Comparison of ENCODE assay signal across 23 cellular contexts in genomic region chr10:83144461-83144860, GRCh38.
DNase-seq lines count a peak whose midpoint lies in the region; ATAC-seq, FAIRE-seq and TF ChIP-seq lines count a peak whose summit lies in the region.
"Had no signal": no experiment of that assay in that cellular context is flagged by ENCODE, and none has a peak within 500 bp of the region (broad histone marks: within the 10 kb centered on the region; RNA-seq: fewer than 3 reads in every experiment).

No MANE protein-coding gene starts in this region.

- no peak overlapping the region for H3K9ac ChIP-seq in kidney (ENCODE audit: low read length in 2 of 2)
- H3K9ac ChIP-seq: BLaER1 treated with 17β-estradiol and CSF1 and Interleukin-3, amounts not matched to agents 10 nM and 100 nM had no signal

- no peak for ATAC-seq in WTC11
- ATAC-seq in stimulated activated naive B cell treated with anti-CD40 and anti-IgM and Interleukin-4, amounts not matched to agents 10 μg/mL and 1 μg/mL and 100 μg/mL, for 72 hours (replicated peaks): no peak
- ATAC-seq: A549; CD8-positive, alpha-beta T cell had no signal

- no peak overlapping the region for H3K4me3 ChIP-seq in kidney (ENCODE audit: low read length in 2 of 2)
- H3K4me3 ChIP-seq: A549; BLaER1 treated with 17β-estradiol and CSF1 and Interleukin-3, amounts not matched to agents 10 nM and 100 nM had no signal

- FAIRE-seq in G401.6 (lab: Jason Lieb, UNC) (peak; percentile 50), endometrium (lab: Jason Lieb, UNC) (peak; percentile 61), kidney (lab: Jason Lieb, UNC) (peak; percentile 75)
- FAIRE-seq: A549, D721Med, GM12891, GM18507 had no signal

- no peaks in the 10 kb centered on the region for H3K9me3 Mint-ChIP-seq in WTC11
- H3K9me3 Mint-ChIP-seq in stimulated activated naive B cell treated with anti-CD40 and anti-IgM and Interleukin-4, amounts not matched to agents 10 μg/mL and 1 μg/mL and 100 μg/mL, for 72 hours: peaks cover 4 to 5% of the 10 kb centered on the region in 2 donors
- H3K9me3 Mint-ChIP-seq: CD4-positive, alpha-beta T cell had no signal

- no peaks in the 10 kb centered on the region for H3K9me3 ChIP-seq in kidney (ENCODE audit: control insufficient read depth in 1 of 2, low read length in 2 of 2)
- H3K9me3 ChIP-seq: A549; BLaER1 treated with 17β-estradiol and CSF1 and Interleukin-3, amounts not matched to agents 10 nM and 100 nM; Caco-2 had no signal

- no peak overlapping the region for H3K27ac ChIP-seq in kidney (ENCODE audit: low read depth in 2 of 2, low read length in 2 of 2)
- H3K27ac ChIP-seq: A549; BLaER1 treated with 17β-estradiol and CSF1 and Interleukin-3, amounts not matched to agents 10 nM and 100 nM; C4-2B had no signal

- no peak overlapping the region for H3K27ac Mint-ChIP-seq in WTC11
- no peak overlapping the region for H3K27ac Mint-ChIP-seq in stimulated activated naive B cell treated with anti-CD40 and anti-IgM and Interleukin-4, amounts not matched to agents 10 μg/mL and 1 μg/mL and 100 μg/mL, for 72 hours
- H3K27ac Mint-ChIP-seq: B cell; CD4-positive, alpha-beta T cell; CD8-positive, alpha-beta T cell had no signal

- POLR2A ChIA-PET in WTC11 (lab: Charles Lee): no interaction called here

- TF ChIP-seq CTCF in WTC11 (IDR thresholded peaks at IDR 0.05) (no peak), kidney (IDR thresholded peaks at IDR 0.05; ENCODE audit: borderline replicate concordance, extremely low read depth, insufficient read depth) (no peak)

- H3K4me3 Mint-ChIP-seq in WTC11: no peak overlapping the region
- no peak overlapping the region for H3K4me3 Mint-ChIP-seq in stimulated activated naive B cell treated with anti-CD40 and anti-IgM and Interleukin-4, amounts not matched to agents 10 μg/mL and 1 μg/mL and 100 μg/mL, for 72 hours
- H3K4me3 Mint-ChIP-seq: B cell; CD4-positive, alpha-beta T cell; CD8-positive, alpha-beta T cell had no signal

- intact Hi-C loops in kidney (cut with DNase I): no loop called here

- H3K36me3 Mint-ChIP-seq in WTC11: no peaks in the 10 kb centered on the region
- no peaks in the 10 kb centered on the region for H3K36me3 Mint-ChIP-seq in stimulated activated naive B cell treated with anti-CD40 and anti-IgM and Interleukin-4, amounts not matched to agents 10 μg/mL and 1 μg/mL and 100 μg/mL, for 72 hours
- H3K36me3 Mint-ChIP-seq: CD8-positive, alpha-beta T cell had no signal

- CTCF ChIA-PET in WTC11 (lab: Charles Lee): no interaction called here

- DNase-seq in WTC11 (ENCODE audit: low spot score) (no peak), kidney (no peak), NCI-H748 treated with DMSO at 0.1 percent for 48 hours (lab: John Stamatoyannopoulos, UW) (no peak), GF-D8 (lab: John Stamatoyannopoulos, UW) (no peak), ureter (ENCODE audit: low spot score) (no peak)
- DNase-seq in stimulated activated naive B cell treated with anti-CD40 and anti-IgM and Interleukin-4, amounts not matched to agents 10 μg/mL and 1 μg/mL and 100 μg/mL, for 72 hours: no peak
- DNase-seq: 8988T; AML-193; Caco-2; Calu3; CD4-positive, alpha-beta T cell; CD8-positive, alpha-beta T cell; DMS79 treated with DMSO at 0.1 percent for 48 hours; GDM1 had no signal

- no peaks in the 10 kb centered on the region for H3K4me1 Mint-ChIP-seq in WTC11
- no peaks in the 10 kb centered on the region for H3K4me1 Mint-ChIP-seq in stimulated activated naive B cell treated with anti-CD40 and anti-IgM and Interleukin-4, amounts not matched to agents 10 μg/mL and 1 μg/mL and 100 μg/mL, for 72 hours
- H3K4me1 Mint-ChIP-seq: B cell had no signal

- H3K4me1 ChIP-seq in kidney (ENCODE audit: control insufficient read depth in 1 of 2, insufficient read depth in 1 of 2, low read depth in 1 of 2, low read length in 2 of 2): no peaks in the 10 kb centered on the region
- H3K4me1 ChIP-seq: A549; BLaER1 treated with 17β-estradiol and CSF1 and Interleukin-3, amounts not matched to agents 10 nM and 100 nM; Caco-2 had no signal

- H3K36me3 ChIP-seq in kidney (ENCODE audit: control insufficient read depth in 1 of 2, insufficient read depth in 2 of 2, low read length in 2 of 2): no peaks in the 10 kb centered on the region
- H3K36me3 ChIP-seq: BLaER1 treated with 17β-estradiol and CSF1 and Interleukin-3, amounts not matched to agents 10 nM and 100 nM had no signal

- H3K27me3 Mint-ChIP-seq in WTC11 (ENCODE audit: low read depth): no peaks in the 10 kb centered on the region
- H3K27me3 Mint-ChIP-seq in stimulated activated naive B cell treated with anti-CD40 and anti-IgM and Interleukin-4, amounts not matched to agents 10 μg/mL and 1 μg/mL and 100 μg/mL, for 72 hours: no peaks in the 10 kb centered on the region
- H3K27me3 Mint-ChIP-seq: B cell; CD4-positive, alpha-beta T cell had no signal

TF ChIP-seq in WTC11, 78 proteins besides CTCF, POLR2A, EP300 and RAD21:
- TF ChIP-seq HMGA2 (CRISPR knock-in tag; IDR thresholded peaks at IDR 0.05) (peak; percentile 91), MAX (CRISPR knock-in tag; IDR thresholded peaks at IDR 0.05) (no peak)
